ENCODE assay signal across 10 cellular contexts in genomic region chr17:73142763-73143395, GRCh38. TPM values are rescaled to one million over a fixed set of nuclear protein-coding genes. Genes with fewer than 3 reads are reported as not detected.
DNase-seq lines count a peak whose midpoint lies in the region; ATAC-seq lines count a peak whose summit lies in the region.
"Had no signal": no experiment of that assay in that cellular context is flagged by ENCODE, and none has a peak within 500 bp of the region (broad histone marks: within the 10 kb centered on the region; RNA-seq: fewer than 3 reads in every experiment).

No MANE protein-coding gene starts in this region.

- no peak overlapping the region for H3K4me2 ChIP-seq in GM23248 (ENCODE audit: unreplicated experiment)

- no peaks in the 10 kb centered on the region for H3K79me2 ChIP-seq in GM23248 (ENCODE audit: insufficient read depth)

- no peak overlapping the region for H3K9ac ChIP-seq in GM23248

- H3K4me3 ChIP-seq in GM23248, result no peak overlapping the region

- no peaks in the 10 kb centered on the region for H3K36me3 ChIP-seq in GM23248 (ENCODE audit: low read depth)

- H3K4me1 ChIP-seq in GM23248 (ENCODE audit: insufficient read depth), result no peaks in the 10 kb centered on the region

- 56 to 59% methylated on average over 7 of the region's 7 CpGs for WGBS in GM23248 (ENCODE audit: low coverage in 1 of 2, low lambda C conversion rate in 2 of 2, missing lambda C conversion rate in 2 of 2), 2 experiments

- no peaks in the 10 kb centered on the region for H3K9me3 ChIP-seq in GM23248 (ENCODE audit: low read depth)

- 0 out of 2 replicates have a peak overlapping the region, but pooled peaks have one; percentile 5 for H2AFZ ChIP-seq in GM23248

- DNase-seq in A172 (ENCODE audit: low spot score) (peak; percentile 83), GM23248 (peak; percentile 46), SKM-1 treated with dmso at 0.1 percent for 144 hours (lab: John Stamatoyannopoulos, UW; ENCODE audit: unreplicated experiment) (peak; percentile 93), fibroblast of gingiva (ENCODE audit: low read depth) (peak; percentile 9), COR-L47 (lab: John Stamatoyannopoulos, UW) (no peak)
- no peak for DNase-seq in NK-92 treated with Interleukin-12 subunit alpha and Interleukin-12 subunit beta, amount 100 ng/mL, for 24 hours (lab: John Stamatoyannopoulos, UW)
- DNase-seq: NCI-H524 had no signal

- H3F3A ChIP-seq in GM23248 (ENCODE audit: insufficient read depth), result no peaks in the 10 kb centered on the region

- no peaks in the 10 kb centered on the region for H4K20me1 ChIP-seq in GM23248 (ENCODE audit: insufficient read depth)

- ATAC-seq in GM19455 (IDR thresholded peaks at IDR 0.05; ENCODE audit: unreplicated experiment), result no peak
- ATAC-seq in GM18511 (IDR thresholded peaks at IDR 0.05; ENCODE audit: unreplicated experiment), result no peak

- no peaks in the 10 kb centered on the region for H3K9me2 ChIP-seq in GM23248 (ENCODE audit: insufficient read depth)

- H3K27ac ChIP-seq in GM23248, result no peak overlapping the region

- peaks cover 4% of the 10 kb centered on the region; the same call in 1 of the 2 replicates for H3K27me3 ChIP-seq in GM23248 (replicated peaks; ENCODE audit: insufficient read depth)

- in situ Hi-C loops in GM23248 (cut with MboI), result no loop called here

RNA-seq across cellular contexts. Expression of gene SSTR2, which starts 21.9 kb away (rescaled TPM):
- 4.3 and 4.8 TPM in 2 replicates for total RNA-seq in A172 (2014; rRNA removed; shearing (Covaris generic))
- total RNA-seq in GM23248 (2014; rRNA removed; shearing (Covaris generic)), result not detected in 2 replicates
- 0.06 TPM in 2 replicates for polyA plus RNA-seq in GM23248 (2016; fragmentation: Nextera tagmentation; extraction: Ambion mirVana)
- total RNA-seq: dermis microvascular lymphatic vessel endothelial cell had no signal

RNA-seq across cellular contexts. Expression of gene COG1, which starts 50.0 kb away (rescaled TPM):
- total RNA-seq in A172 (2014; rRNA removed; shearing (Covaris generic)), result 25.3 and 28.0 TPM in 2 replicates
- total RNA-seq in GM23248 (2014; rRNA removed; shearing (Covaris generic)), result 20.2 and 20.4 TPM in 2 replicates
- polyA plus RNA-seq in GM23248 (2016; fragmentation: Nextera tagmentation; extraction: Ambion mirVana), result 31.8 and 34.1 TPM in 2 replicates

RNA-seq across cellular contexts. Expression of gene SLC39A11, which starts 50.4 kb away (rescaled TPM):
- 56.2 and 59.2 TPM in 2 replicates for total RNA-seq in A172 (2014; rRNA removed; shearing (Covaris generic))
- 11.7 and 15.2 TPM in 2 replicates for total RNA-seq in GM23248 (2014; rRNA removed; shearing (Covaris generic))
- 15.6 and 16.4 TPM in 2 replicates for polyA plus RNA-seq in GM23248 (2016; fragmentation: Nextera tagmentation; extraction: Ambion mirVana)

Comparison
In these comparisons a context has a peak if more than half of its experiments do, and no peak if none do; other contexts are left out.
1. DNase-seq: peak in A172 (single experiment), GM23248 (single experiment), SKM-1 treated with dmso at 0.1 percent for 144 hours (single experiment) and fibroblast of gingiva (single experiment); none in NK-92 treated with Interleukin-12 subunit alpha and Interleukin-12 subunit beta, amount 100 ng/mL, for 24 hours (single experiment) and COR-L47 (single experiment).